Comparison of ENCODE assay signal across 21 cellular contexts in genomic region chr2:210226186-210226585, GRCh38. TPM values are rescaled to one million over a fixed set of nuclear protein-coding genes. Genes with fewer than 3 reads are reported as not detected.
DNase-seq lines count a peak whose midpoint lies in the region; ATAC-seq, FAIRE-seq and TF ChIP-seq lines count a peak whose summit lies in the region.
"Had no signal": no experiment of that assay in that cellular context is flagged by ENCODE, and none has a peak within 500 bp of the region (broad histone marks: within the 10 kb centered on the region; RNA-seq: fewer than 3 reads in every experiment).

No MANE protein-coding gene starts in this region.

- no peak overlapping the region for H3K9ac ChIP-seq in H9 (ENCODE audit: extremely low read depth, insufficient read length, low read length)
- no peak overlapping the region for H3K9ac ChIP-seq in astrocyte (ENCODE audit: low read length)
- H3K9ac ChIP-seq in smooth muscle cell (ENCODE audit: low read depth) = peak overlapping the region; percentile 44

- intact Hi-C loops in gastrocnemius medialis (cut with DNase I; ENCODE audit: low total_unique reads) = loop anchor here (5.0 kb wide), 1 partner anchor 96 kb away; no protein-coding TSS in a partner anchor
- intact Hi-C loops in right cardiac atrium (cut with DNase I) = no loop called here

- no peak overlapping the region for H3K23ac ChIP-seq in H9 (ENCODE audit: insufficient read length, low read depth, low read length)

- no peak overlapping the region for H2BK15ac ChIP-seq in H9 (ENCODE audit: low read depth, low read length)

- H3K79me1 ChIP-seq in H9 (ENCODE audit: insufficient read depth, low read depth, low read length, poor library complexity, severe bottlenecking) = no peaks in the 10 kb centered on the region

- no peak overlapping the region for H2AFZ ChIP-seq in H9 (ENCODE audit: low read length)
- H2AFZ ChIP-seq in astrocyte (ENCODE audit: low read depth, low read length) = no peak overlapping the region
- no peak overlapping the region for H2AFZ ChIP-seq in smooth muscle cell (ENCODE audit: low read depth)

- no peak for DNase-seq in H9
- DNase-seq in astrocyte (ENCODE audit: low read depth) = no peak
- peak; percentile 4 for DNase-seq in left kidney (ENCODE audit: low read depth, low spot score)
- DNase-seq in smooth muscle cell (lab: John Stamatoyannopoulos, UW; ENCODE audit: unreplicated experiment) = no peak
- no peak for DNase-seq in effector CD4-positive, alpha-beta T cell
- DNase-seq in gastrocnemius medialis = no peak
- no peak for DNase-seq in D341Med (ENCODE audit: low spot score)
- no peak for DNase-seq in right cardiac atrium
- DNase-seq: activated CD8-positive, alpha-beta memory T cell treated with anti-CD3 and anti-CD28 coated beads, Interleukin-2, amount 50 U/mL, for 48 hours; activated effector memory CD4-positive, alpha-beta T cell treated with Interleukin-2 at 50 U/mL for 16 hours; CD8-positive, alpha-beta T cell; DND-41; esophagus squamous epithelium; KG1; NCI-H2171; SHP77; T-helper 1 cell had no signal

- H3K4me1 ChIP-seq in H9 (ENCODE audit: insufficient read depth, low read length) = no peaks in the 10 kb centered on the region
- no peaks in the 10 kb centered on the region for H3K4me1 ChIP-seq in astrocyte (ENCODE audit: insufficient read depth, low read length)
- peaks cover 15% of the 10 kb centered on the region for H3K4me1 ChIP-seq in smooth muscle cell (ENCODE audit: low read depth)
- peaks cover 0 to 5% of the 10 kb centered on the region in 2 donors for H3K4me1 ChIP-seq in gastrocnemius medialis
- H3K4me1 ChIP-seq in right cardiac atrium (ENCODE audit: control insufficient read depth, insufficient read depth, low read length) = no peaks in the 10 kb centered on the region

- H3K56ac ChIP-seq in H9 (ENCODE audit: insufficient read length, low read depth, low read length) = no peak overlapping the region

- ATAC-seq in gastrocnemius medialis = no peak
- ATAC-seq in right cardiac atrium = no peak
- ATAC-seq: CD8-positive, alpha-beta T cell; natural killer cell treated with Interleukin-12 subunit alpha and Interleukin-12 subunit beta and Interleukin-15 and Interleukin-18, amount 100 ng/mL, for 72 hours had no signal

- no peaks in the 10 kb centered on the region for H3K36me3 ChIP-seq in astrocyte (ENCODE audit: insufficient read depth, low read length)
- no peaks in the 10 kb centered on the region for H3K36me3 ChIP-seq in smooth muscle cell (ENCODE audit: low read depth)
- H3K36me3 ChIP-seq in gastrocnemius medialis = no peaks in the 10 kb centered on the region
- H3K36me3 ChIP-seq: esophagus squamous epithelium had no signal

- in situ Hi-C loops in gastrocnemius medialis (cut with MboI; ENCODE audit: low sequenced_read_pairs in 4 of 4) = no loop called here

- no peak for TF ChIP-seq CTCF in H9 (conservative IDR thresholded peaks at IDR 0.05)
- no peak for TF ChIP-seq CTCF in astrocyte (IDR thresholded peaks at IDR 0.05; ENCODE audit: insufficient read depth, low read depth, low read length)
- no peak for TF ChIP-seq CTCF in smooth muscle cell (IDR thresholded peaks at IDR 0.05; ENCODE audit: borderline replicate concordance, insufficient read depth, poor library complexity, severe bottlenecking)
- no peak for TF ChIP-seq CTCF in gastrocnemius medialis (IDR thresholded peaks at IDR 0.05 in 4 of 5, conservative IDR thresholded peaks at IDR 0.05 in 1 of 5)

- H4K8ac ChIP-seq in H9 (replicated peaks; ENCODE audit: insufficient read length, low read depth, low read length) = no peak overlapping the region

- TF ChIP-seq POLR2A in gastrocnemius medialis (IDR thresholded peaks at IDR 0.05) = no peak

- H3K27me3 ChIP-seq in H9 (ENCODE audit: insufficient read depth, low read length) (peaks cover 6% of the 10 kb centered on the region; the same call in 1 of the 2 replicates), astrocyte (ENCODE audit: insufficient read depth, low read length) (no peaks in the 10 kb centered on the region), smooth muscle cell (ENCODE audit: low read depth) (peaks cover 11% of the 10 kb centered on the region), gastrocnemius medialis (no peaks in the 10 kb centered on the region), right cardiac atrium (ENCODE audit: control insufficient read depth, insufficient read depth) (no peaks in the 10 kb centered on the region)

- no peak overlapping the region for H2BK20ac ChIP-seq in H9 (ENCODE audit: low read depth, low read length, poor library complexity, severe bottlenecking)

- no peak overlapping the region for H2BK12ac ChIP-seq in H9 (ENCODE audit: insufficient read length, low read depth, low read length)

- no peak overlapping the region for H4K91ac ChIP-seq in H9 (ENCODE audit: insufficient read length, low read depth, low read length)

- no peak overlapping the region for H2BK120ac ChIP-seq in H9 (ENCODE audit: low read depth, low read length, poor library complexity, severe bottlenecking)

- H3K27ac Mint-ChIP-seq in H9 (no peak overlapping the region), astrocyte (ENCODE audit: unreplicated experiment) (peak overlapping the region; percentile 95)
- H3K27ac Mint-ChIP-seq: CD8-positive, alpha-beta T cell; natural killer cell treated with Interleukin-12 subunit alpha and Interleukin-12 subunit beta and Interleukin-15 and Interleukin-18, amount 100 ng/mL, for 72 hours had no signal

- no peaks in the 10 kb centered on the region for H3K36me3 Mint-ChIP-seq in H9 (ENCODE audit: insufficient read depth in 1 of 3, low read depth in 3 of 3)
- H3K36me3 Mint-ChIP-seq in astrocyte (ENCODE audit: low read depth, unreplicated experiment) = no peaks in the 10 kb centered on the region
- H3K36me3 Mint-ChIP-seq: CD8-positive, alpha-beta T cell; natural killer cell treated with Interleukin-12 subunit alpha and Interleukin-12 subunit beta and Interleukin-15 and Interleukin-18, amount 100 ng/mL, for 72 hours had no signal

- peaks cover 14 to 25% of the 10 kb centered on the region in 2 experiments for H3K4me1 Mint-ChIP-seq in H9
- peaks cover 19% of the 10 kb centered on the region for H3K4me1 Mint-ChIP-seq in astrocyte (ENCODE audit: low read depth, unreplicated experiment)

- no peak overlapping the region for H3K14ac ChIP-seq in H9 (ENCODE audit: insufficient read depth, low read length)

- H3K27ac ChIP-seq in H9 (ENCODE audit: insufficient read length, low read depth, low read length) (no peak overlapping the region), astrocyte (ENCODE audit: low read depth, low read length) (no peak overlapping the region), smooth muscle cell (ENCODE audit: low read depth) (peak overlapping the region; percentile 74), gastrocnemius medialis (no peak overlapping the region), right cardiac atrium (ENCODE audit: low read length) (no peak overlapping the region)
- H3K27ac ChIP-seq: esophagus squamous epithelium had no signal

- H3K4me2 ChIP-seq in H9 (ENCODE audit: insufficient read depth, insufficient read length, low read length) (no peak overlapping the region), astrocyte (ENCODE audit: low read length) (no peak overlapping the region), smooth muscle cell (peak overlapping the region; percentile 97)

- no CpG with 5 or more reads among the region's 1 CpG for WGBS in H9 (ENCODE audit: extremely low coverage, insufficient read length, low lambda C conversion rate)
- 52% methylated on average over 1 of the region's 1 CpG for WGBS in smooth muscle cell (ENCODE audit: low lambda C conversion rate)
- 88% methylated on average over 1 of the region's 1 CpG for WGBS in right cardiac atrium

- peaks cover 12% of the 10 kb centered on the region for H3K23me2 ChIP-seq in H9 (ENCODE audit: insufficient read length, low read depth, low read length, poor library complexity, severe bottlenecking)

- no peak for FAIRE-seq in astrocyte (lab: Jason Lieb, UNC)

- H3K27me3 Mint-ChIP-seq in H9 (ENCODE audit: low read depth) = peaks cover 54% of the 10 kb centered on the region
- H3K27me3 Mint-ChIP-seq in astrocyte (ENCODE audit: low read depth, unreplicated experiment) = peaks cover 9% of the 10 kb centered on the region

- H3K9me3 Mint-ChIP-seq in H9 (no peaks in the 10 kb centered on the region), astrocyte (ENCODE audit: unreplicated experiment) (peaks cover 2% of the 10 kb centered on the region)
- H3K9me3 Mint-ChIP-seq: CD8-positive, alpha-beta T cell; central memory CD8-positive, alpha-beta T cell; natural killer cell treated with Interleukin-12 subunit alpha and Interleukin-12 subunit beta and Interleukin-15 and Interleukin-18, amount 100 ng/mL, for 72 hours had no signal

- H4K20me1 ChIP-seq in H9 (ENCODE audit: control insufficient read depth, insufficient read depth, insufficient read length) (no peaks in the 10 kb centered on the region), astrocyte (ENCODE audit: insufficient read depth, low read length) (no peaks in the 10 kb centered on the region), smooth muscle cell (ENCODE audit: low read depth) (no peaks in the 10 kb centered on the region)

- H3K4me3 Mint-ChIP-seq in H9 (peak overlapping the region; percentile 67 to 78; a peak in 3 of 5 replicates), astrocyte (ENCODE audit: unreplicated experiment) (peak overlapping the region; percentile 31)
- H3K4me3 Mint-ChIP-seq: CD8-positive, alpha-beta T cell; central memory CD8-positive, alpha-beta T cell; natural killer cell treated with Interleukin-12 subunit alpha and Interleukin-12 subunit beta and Interleukin-15 and Interleukin-18, amount 100 ng/mL, for 72 hours had no signal

- H3T11ph ChIP-seq in H9 (ENCODE audit: low read length) = no peak overlapping the region

- H2BK5ac ChIP-seq in H9 (ENCODE audit: insufficient read length, low read length) = no peak overlapping the region

- H4K5ac ChIP-seq in H9 (ENCODE audit: insufficient read length, low read depth, low read length) = no peak overlapping the region

- peaks cover 5% of the 10 kb centered on the region for H3F3A ChIP-seq in smooth muscle cell (ENCODE audit: low read depth)

- H3K4ac ChIP-seq in H9 (ENCODE audit: low read depth, low read length) = no peak overlapping the region

- H3K4me3 ChIP-seq in astrocyte (ENCODE audit: insufficient read depth, low read depth, low read length) (no peak overlapping the region), smooth muscle cell (peak overlapping the region; percentile 71), gastrocnemius medialis (no peak overlapping the region), right cardiac atrium (ENCODE audit: low read length) (no peak overlapping the region)

- H3K79me2 ChIP-seq in H9 (ENCODE audit: insufficient read depth, low read length) (no peaks in the 10 kb centered on the region), astrocyte (ENCODE audit: insufficient read depth, low read length) (no peaks in the 10 kb centered on the region), smooth muscle cell (ENCODE audit: low read depth) (no peaks in the 10 kb centered on the region)

- H3K9me3 ChIP-seq in H9 (ENCODE audit: control insufficient read depth, low read depth, low read length) = no peaks in the 10 kb centered on the region
- no peaks in the 10 kb centered on the region for H3K9me3 ChIP-seq in astrocyte (ENCODE audit: insufficient read depth, low read depth, low read length)
- H3K9me3 ChIP-seq in smooth muscle cell (replicated peaks; ENCODE audit: low read depth) = no peaks in the 10 kb centered on the region
- no peaks in the 10 kb centered on the region for H3K9me3 ChIP-seq in gastrocnemius medialis
- H3K9me3 ChIP-seq in right cardiac atrium (ENCODE audit: control insufficient read depth, low read length) = no peaks in the 10 kb centered on the region
- H3K9me3 ChIP-seq: esophagus squamous epithelium had no signal

- no peak overlapping the region for H2AK5ac ChIP-seq in H9 (ENCODE audit: insufficient read length, low read length)

- H3K18ac ChIP-seq in H9 (ENCODE audit: insufficient read length, low read depth, low read length) = no peak overlapping the region

RNA-seq across cellular contexts. Expression of gene ACADL, which starts 0.9 kb away (rescaled TPM):
- total RNA-seq in H9 (2021) (0.24 and 0.26 TPM in 2 replicates), astrocyte (1.9 and 2.3 TPM in 2 replicates), smooth muscle cell (6.2 and 7.5 TPM in 2 replicates), gastrocnemius medialis (1 to 10 TPM; 1.6 to 8.2 (median 5.3) TPM), right cardiac atrium (1 to 10 TPM; 2.8 to 3.4 (median 3.1) TPM)
- polyA plus RNA-seq in smooth muscle cell (1.3 and 5.4 TPM in 2 replicates), right cardiac atrium (2.8 TPM)
- total RNA-seq: CD8-positive, alpha-beta T cell; glomerular endothelial cell; natural killer cell treated with Interleukin-12 subunit alpha and Interleukin-12 subunit beta and Interleukin-15 and Interleukin-18, amount 100 ng/mL, for 72 hours; pulmonary artery endothelial cell had no signal

RNA-seq across cellular contexts. Expression of gene KANSL1L, which starts 55.0 kb away (rescaled TPM):
- total RNA-seq in H9 (2021) (7.7 and 8.2 TPM in 2 replicates), astrocyte (7.5 and 8.7 TPM in 2 replicates), smooth muscle cell (20.3 and 27.0 TPM in 2 replicates), gastrocnemius medialis (10 to 100 TPM; 19.4 to 21.9 (median 20.4) TPM), right cardiac atrium (10 to 100 TPM; 19.4 to 23.9 (median 22.2) TPM)
- polyA plus RNA-seq in smooth muscle cell (1.8 and 3.6 TPM in 2 replicates), right cardiac atrium (6.2 TPM)
